In genomic region chr1:226329237-226329636, GRCh38 we compare ENCODE assay signal across 34 cellular contexts.
"Had no signal": no experiment of that assay in that cellular context is flagged by ENCODE, and none has a peak within 500 bp of the region (broad histone marks: within the 10 kb centered on the region; RNA-seq: fewer than 3 reads in every experiment).

No MANE protein-coding gene starts in this region.

- DNase-seq: activated effector memory CD4-positive, alpha-beta T cell treated with anti-CD3 and anti-CD28 coated beads, Interleukin-2, amount 50 U/mL, for 16 hours; activated effector memory CD4-positive, alpha-beta T cell treated with Interleukin-2 at 50 U/mL for 16 hours; activated gamma-delta T cell; activated gamma-delta T cell treated with Interleukin-2 at 50 U/mL for 16 hours; activated naive CD4-positive, alpha-beta T cell; activated naive CD4-positive, alpha-beta T cell treated with anti-CD3 and anti-CD28 coated beads for 36 hours; activated naive CD4-positive, alpha-beta T cell treated with anti-CD3 and anti-CD28 coated beads, Interleukin-2, amount 10 ng/mL, durations not matched to agents 7 days and 5 days; activated naive CD4-positive, alpha-beta T cell treated with anti-CD3 and anti-CD28 coated beads, Interleukin-2, amount 50 U/mL, for 16 hours; activated naive CD4-positive, alpha-beta T cell treated with Interleukin-2 at 50 U/mL for 16 hours; activated naive CD8-positive, alpha-beta T cell treated with anti-CD3 and anti-CD28 coated beads for 36 hours; activated naive CD8-positive, alpha-beta T cell treated with anti-CD3 and anti-CD28 coated beads, Interleukin-2, amount 10 ng/mL, durations not matched to agents 7 days and 5 days; activated naive CD8-positive, alpha-beta T cell treated with anti-CD3 and anti-CD28 coated beads, Interleukin-2, amount 50 U/mL, for 24 hours; activated T-cell treated with anti-CD3 and anti-CD28 coated beads, Interleukin-2, amount 50 U/mL, for 1 hour; activated T-cell treated with anti-CD3 and anti-CD28 coated beads, Interleukin-2, amount 50 U/mL, for 24 hours; activated T-cell treated with anti-CD3 and anti-CD28 coated beads, Interleukin-2, amount 50 U/mL, for 4 hours; activated T-cell treated with anti-CD3 and anti-CD28 coated beads, Interleukin-2, amount 50 U/mL, for 48 hours; activated T-cell treated with anti-CD3 and anti-CD28 coated beads, Interleukin-2, amount 50 U/mL, for 72 hours; adrenal gland; amniotic stem cell; amygdala; anterior cingulate cortex; aorta; body of pancreas; brain microvascular endothelial cell; caudate nucleus; central memory CD4-positive, alpha-beta T cell; cerebellar nuclear complex had no signal

- H3K4me3 ChIP-seq: adrenal gland, ascending aorta, body of pancreas, breast epithelium, cardiac muscle cell had no signal

- H3K36me3 ChIP-seq: adrenal gland, ascending aorta, brain microvascular endothelial cell, breast epithelium, cardiac muscle cell had no signal

- ATAC-seq: activated naive CD4-positive, alpha-beta T cell treated with anti-CD3 and anti-CD28 coated beads, Interleukin-2, amount 50 U/mL, for 72 hours; activated naive CD8-positive, alpha-beta T cell treated with anti-CD3 and anti-CD28 coated beads, Interleukin-2, amount 50 U/mL, for 24 hours; activated T-cell treated with anti-CD3 and anti-CD28 coated beads, Interleukin-2, amount 50 U/mL, for 4 hours; activated T-cell treated with anti-CD3 and anti-CD28 coated beads, Interleukin-2, amount 50 U/mL, for 72 hours; activated T-helper 17 cell treated with anti-CD3 and anti-CD28 coated beads, Interleukin-2, amount 50 U/mL, for 72 hours; body of pancreas had no signal

- FAIRE-seq: astrocyte, bronchial epithelial cell had no signal

- H3K27ac ChIP-seq: adrenal gland, ascending aorta, body of pancreas, brain microvascular endothelial cell, breast epithelium, cardiac muscle cell had no signal

- H3K4me1 ChIP-seq: adrenal gland, ascending aorta, breast epithelium had no signal

- H3K27me3 ChIP-seq: adrenal gland, ascending aorta, body of pancreas, brain microvascular endothelial cell, breast epithelium, cardiac muscle cell had no signal

- H3K9me3 ChIP-seq: adrenal gland, ascending aorta, body of pancreas, breast epithelium had no signal
